In the genomic region with DNA sequence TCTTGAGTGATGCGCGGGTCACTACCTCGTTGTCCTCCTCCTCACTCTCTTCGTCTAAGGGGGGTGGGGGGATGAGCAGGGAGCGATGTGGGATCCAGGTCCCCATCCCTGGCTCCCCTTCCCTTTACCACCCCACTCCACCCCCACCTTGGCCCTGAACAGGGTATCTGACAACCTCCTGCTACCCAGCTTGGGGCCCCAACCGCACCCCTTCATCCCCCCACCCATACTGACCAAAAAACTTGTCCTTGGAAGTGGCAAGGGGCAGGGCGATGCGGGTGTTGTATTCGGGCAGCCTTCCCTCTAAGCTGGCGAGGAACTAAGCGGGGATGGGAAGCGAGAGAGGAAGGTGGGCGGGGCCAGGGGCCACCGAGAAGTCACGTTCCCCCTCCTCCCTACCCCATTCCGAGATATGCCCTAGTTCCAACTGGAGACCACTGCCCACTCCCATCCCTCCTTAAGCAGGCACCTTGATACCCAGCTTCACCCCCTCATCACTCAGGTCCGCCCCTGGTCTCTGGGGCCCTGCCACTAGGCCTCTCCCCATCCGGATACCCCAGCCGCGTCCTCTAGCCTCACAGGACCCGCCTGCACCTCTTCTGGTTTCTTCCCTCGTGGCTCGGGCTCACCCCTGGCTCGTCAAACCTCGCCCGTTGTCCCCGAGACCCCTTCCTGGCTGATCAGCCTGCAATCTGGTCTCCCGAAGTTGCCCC, we compare ENCODE assay signal across 7 cellular contexts. TPM values are rescaled to one million over a fixed set of nuclear protein-coding genes. Genes with fewer than 3 reads are reported as not detected.
DNase-seq lines count a peak whose midpoint lies in the region; ATAC-seq, FAIRE-seq and TF ChIP-seq lines count a peak whose summit lies in the region.
"Had no signal": no experiment of that assay in that cellular context is flagged by ENCODE, and none has a peak within 500 bp of the region (broad histone marks: within the 10 kb centered on the region; RNA-seq: fewer than 3 reads in every experiment).

No MANE protein-coding gene starts in this region.

- no peak for TF ChIP-seq CTCF in keratinocyte (optimal IDR thresholded peaks at IDR 0.05 in 1 of 3, IDR thresholded peaks at IDR 0.05 in 1 of 3, conservative IDR thresholded peaks at IDR 0.05 in 1 of 3; ENCODE audit: extremely low read depth in 1 of 3, insufficient read depth in 2 of 3, low read length in 3 of 3)

- H3K79me2 ChIP-seq in keratinocyte (ENCODE audit: control insufficient read depth, insufficient read depth, low read length), result no peaks in the 10 kb centered on the region

- no peaks in the 10 kb centered on the region for H3K9me3 ChIP-seq in keratinocyte (ENCODE audit: control insufficient read depth, low read depth, low read length)

- no peak for FAIRE-seq in keratinocyte (lab: Jason Lieb, UNC)

- H3K4me3 ChIP-seq in keratinocyte (ENCODE audit: control insufficient read depth in 2 of 3, extremely low read depth in 1 of 3, insufficient read depth in 2 of 3, low read depth in 1 of 3, low read length in 3 of 3), result no peak overlapping the region

- dilution Hi-C loops in keratinocyte (cut with MboI; ENCODE audit: extremely low pct_ligation_motif_present, low sequenced_read_pairs), result no loop called here

- H3K9ac ChIP-seq in keratinocyte (ENCODE audit: control insufficient read depth, extremely low read depth, insufficient read depth, low read length), result no peak overlapping the region

- H3K9me1 ChIP-seq in keratinocyte (ENCODE audit: control insufficient read depth, extremely low read depth, insufficient read depth, low read length), result no peaks in the 10 kb centered on the region

- peak overlapping the region; percentile 45 for H3K4me2 ChIP-seq in keratinocyte (ENCODE audit: control insufficient read depth, extremely low read depth, insufficient read depth, low read depth, low read length)

- H3K27me3 ChIP-seq in keratinocyte (ENCODE audit: control insufficient read depth, extremely low read depth, insufficient read depth, low read length), result peaks cover 62% of the 10 kb centered on the region

- no peak for ATAC-seq in GM19397 (IDR thresholded peaks at IDR 0.05; ENCODE audit: unreplicated experiment)

- H3K36me3 ChIP-seq in keratinocyte (ENCODE audit: control insufficient read depth in 2 of 2, extremely low read depth in 1 of 2, insufficient read depth in 2 of 2, low read length in 2 of 2), result no peaks in the 10 kb centered on the region

- peaks cover 22% of the 10 kb centered on the region for H3K4me1 ChIP-seq in keratinocyte (ENCODE audit: control insufficient read depth, extremely low read depth, insufficient read depth, low read length)

- no peak overlapping the region for H3K27ac ChIP-seq in keratinocyte (ENCODE audit: control insufficient read depth, insufficient read depth, low read length)

- H2AFZ ChIP-seq in keratinocyte (ENCODE audit: control insufficient read depth, low read length), result no peak overlapping the region

- DNase-seq in stimulated activated CD4-positive, alpha-beta T cell treated with anti-CD3 and anti-CD28 coated beads, Interleukin-15, amount 100 ng/mL, for 24 hours, result peak; percentile 31
- no peak for DNase-seq in stimulated activated CD4-positive, alpha-beta T cell treated with anti-CD3 and anti-CD28 coated beads, Interleukin-2, amount 100 ng/mL, for 24 hours
- DNase-seq in keratinocyte (ENCODE audit: low read depth, low spot score), result no peak
- DNase-seq in COR-L47 (lab: John Stamatoyannopoulos, UW), result no peak
- DNase-seq in activated naive CD4-positive, alpha-beta T cell (lab: John Stamatoyannopoulos, UW), result no peak
- DNase-seq: NCI-H2107 had no signal

- no peaks in the 10 kb centered on the region for H4K20me1 ChIP-seq in keratinocyte (ENCODE audit: control insufficient read depth, extremely low read depth, insufficient read depth, low read length)

RNA-seq across cellular contexts. Expression of gene RGL3, which starts 1.9 kb away (rescaled TPM):
- not detected in 3 replicates for polyA plus RNA-seq in keratinocyte
- polyA plus RNA-seq in keratinocyte (2011; ENCODE audit: low read depth), result not detected
- polyA plus RNA-seq in keratinocyte (2011; cell fraction: cytosol; rRNA removed), result not detected in 2 replicates
- 0.06 TPM in 1 of 2 replicates, not detected in the other for polyA plus RNA-seq in keratinocyte (2011; cell fraction: nucleus; rRNA removed)
- polyA plus RNA-seq in keratinocyte (2012; ENCODE audit: low replicate concordance), result not detected in 2 replicates
- not detected in 3 replicates for polyA minus RNA-seq in keratinocyte
- polyA minus RNA-seq in keratinocyte (2011; cell fraction: cytosol; rRNA and poly(A)+ RNA removed), result not detected
- polyA minus RNA-seq in keratinocyte (2011; cell fraction: nucleus; rRNA and poly(A)+ RNA removed), result 1.2 TPM in 1 of 2 replicates, not detected in the other

RNA-seq across cellular contexts. Expression of gene ODAD3, which starts 13.9 kb away (rescaled TPM):
- 0.05 to 0.52 TPM (median 0.09 TPM) in 3 replicates for polyA plus RNA-seq in keratinocyte
- polyA plus RNA-seq in keratinocyte (2011; ENCODE audit: low read depth), result not detected
- 0.02 and 0.22 TPM in 2 replicates for polyA plus RNA-seq in keratinocyte (2011; cell fraction: cytosol; rRNA removed)
- 0.18 and 0.25 TPM in 2 replicates for polyA plus RNA-seq in keratinocyte (2011; cell fraction: nucleus; rRNA removed)
- polyA plus RNA-seq in keratinocyte (2012; ENCODE audit: low replicate concordance), result 0.29 TPM in 1 of 2 replicates, not detected in the other
- polyA minus RNA-seq in keratinocyte, result 0.19 TPM in 1 of 3 replicates, not detected in the others
- not detected for polyA minus RNA-seq in keratinocyte (2011; cell fraction: cytosol; rRNA and poly(A)+ RNA removed)
- polyA minus RNA-seq in keratinocyte (2011; cell fraction: nucleus; rRNA and poly(A)+ RNA removed), result not detected in 2 replicates

RNA-seq across cellular contexts. Expression of gene PRKCSH, which starts 14.4 kb away (rescaled TPM):
- polyA plus RNA-seq in keratinocyte, result 47.9 to 125 TPM (median 56.3 TPM) in 3 replicates
- 141 TPM for polyA plus RNA-seq in keratinocyte (2011; ENCODE audit: low read depth)
- polyA plus RNA-seq in keratinocyte (2011; cell fraction: cytosol; rRNA removed), result 36.7 and 75.5 TPM in 2 replicates
- polyA plus RNA-seq in keratinocyte (2011; cell fraction: nucleus; rRNA removed), result 179 and 201 TPM in 2 replicates
- 151 and 208 TPM in 2 replicates for polyA plus RNA-seq in keratinocyte (2012; ENCODE audit: low replicate concordance)
- polyA minus RNA-seq in keratinocyte, result 80.2 to 367 TPM (median 82.8 TPM) in 3 replicates
- polyA minus RNA-seq in keratinocyte (2011; cell fraction: cytosol; rRNA and poly(A)+ RNA removed), result 131 TPM
- 100 and 158 TPM in 2 replicates for polyA minus RNA-seq in keratinocyte (2011; cell fraction: nucleus; rRNA and poly(A)+ RNA removed)

RNA-seq across cellular contexts. Expression of gene EPOR, which starts 36.9 kb away (rescaled TPM):
- 0.68 to 0.94 TPM (median 0.85 TPM) in 3 replicates for polyA plus RNA-seq in keratinocyte
- polyA plus RNA-seq in keratinocyte (2011; ENCODE audit: low read depth), result 0.17 TPM
- polyA plus RNA-seq in keratinocyte (2011; cell fraction: cytosol; rRNA removed), result 0.41 and 0.95 TPM in 2 replicates
- polyA plus RNA-seq in keratinocyte (2011; cell fraction: nucleus; rRNA removed), result 0.80 and 1.5 TPM in 2 replicates
- 0.71 and 1.0 TPM in 2 replicates for polyA plus RNA-seq in keratinocyte (2012; ENCODE audit: low replicate concordance)
- polyA minus RNA-seq in keratinocyte, result 0.26 to 0.52 TPM (median 0.43 TPM) in 3 replicates
- polyA minus RNA-seq in keratinocyte (2011; cell fraction: cytosol; rRNA and poly(A)+ RNA removed), result 3.3 TPM
- polyA minus RNA-seq in keratinocyte (2011; cell fraction: nucleus; rRNA and poly(A)+ RNA removed), result 0.31 and 0.63 TPM in 2 replicates

RNA-seq across cellular contexts. Expression of gene SWSAP1, which starts 46.6 kb away (rescaled TPM):
- polyA plus RNA-seq in keratinocyte, result 2.1 to 2.5 TPM (median 2.2 TPM) in 3 replicates
- 0.62 TPM for polyA plus RNA-seq in keratinocyte (2011; ENCODE audit: low read depth)
- polyA plus RNA-seq in keratinocyte (2011; cell fraction: cytosol; rRNA removed), result 1.4 and 2.0 TPM in 2 replicates
- 2.1 and 2.3 TPM in 2 replicates for polyA plus RNA-seq in keratinocyte (2011; cell fraction: nucleus; rRNA removed)
- 2.1 and 3.2 TPM in 2 replicates for polyA plus RNA-seq in keratinocyte (2012; ENCODE audit: low replicate concordance)
- polyA minus RNA-seq in keratinocyte, result 0.77 to 1.4 TPM (median 1.1 TPM) in 3 replicates
- polyA minus RNA-seq in keratinocyte (2011; cell fraction: cytosol; rRNA and poly(A)+ RNA removed), result not detected
- polyA minus RNA-seq in keratinocyte (2011; cell fraction: nucleus; rRNA and poly(A)+ RNA removed), result 0.53 and 0.54 TPM in 2 replicates
